18 cellular contexts compared by ENCODE assay signal in the genomic region with DNA sequence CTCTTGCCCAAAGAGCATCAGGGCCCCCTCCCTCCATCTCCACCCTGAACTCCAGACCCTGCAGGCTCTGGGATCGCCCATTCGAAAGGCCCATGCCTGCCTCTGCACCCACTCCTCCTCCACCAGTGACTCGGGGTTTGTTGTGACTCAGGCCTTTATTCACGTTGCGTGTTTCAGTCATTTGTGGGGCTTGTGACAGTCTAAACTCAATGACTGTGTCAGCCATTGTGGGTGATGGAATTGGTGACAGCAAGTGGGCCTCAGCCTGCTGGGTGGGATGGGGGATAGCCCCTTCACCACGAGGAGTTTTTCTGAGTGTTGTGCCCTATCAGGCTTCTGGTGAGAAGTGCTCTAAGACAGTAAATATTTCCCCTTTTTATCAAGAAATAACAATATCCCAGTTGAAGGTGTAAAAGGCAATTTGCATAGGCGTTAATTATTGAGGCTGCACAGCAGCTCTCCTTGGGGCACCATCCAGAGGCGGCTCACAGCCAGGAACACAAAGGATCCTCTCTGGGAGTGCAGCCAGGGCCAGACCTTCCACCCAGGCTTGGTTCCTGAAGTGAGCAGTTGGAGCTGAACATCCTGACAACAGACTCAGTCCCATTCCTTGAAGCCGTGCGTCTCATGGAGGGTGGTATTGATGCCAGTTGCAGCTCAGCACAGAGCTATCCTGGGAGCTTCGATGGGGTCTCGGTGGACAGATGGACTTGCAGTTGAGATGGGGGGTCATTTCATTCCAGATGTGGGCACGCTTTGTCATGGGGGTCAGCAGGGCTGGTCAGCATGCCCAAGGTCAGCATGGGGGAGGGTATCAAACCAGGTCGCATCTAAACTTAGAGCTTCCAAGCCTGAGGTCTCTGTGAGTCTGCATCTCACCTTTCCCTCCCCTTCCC.
DNase-seq lines count a peak whose midpoint lies in the region; ATAC-seq lines count a peak whose summit lies in the region.
"Had no signal": no experiment of that assay in that cellular context is flagged by ENCODE, and none has a peak within 500 bp of the region (broad histone marks: within the 10 kb centered on the region; RNA-seq: fewer than 3 reads in every experiment).

No MANE protein-coding gene starts in this region.

- POLR2A ChIA-PET in activated CD4-positive, alpha-beta T cell treated with anti-CD3 and anti-CD28 coated beads, Interleukin-2, amount 10 ng/mL, durations not matched to agents 7 days and 5 days (lab: Charles Lee) = no interaction called here

- ATAC-seq in HG02610 (IDR thresholded peaks at IDR 0.05; ENCODE audit: unreplicated experiment) = no peak
- ATAC-seq: HepG2 had no signal

- H3K4me3 Mint-ChIP-seq in activated CD4-positive, alpha-beta T cell treated with anti-CD3 and anti-CD28 coated beads, Interleukin-2, amount 10 ng/mL, durations not matched to agents 7 days and 5 days = no peak overlapping the region

- no peaks in the 10 kb centered on the region for H3K36me3 Mint-ChIP-seq in activated CD4-positive, alpha-beta T cell treated with anti-CD3 and anti-CD28 coated beads, Interleukin-2, amount 10 ng/mL, durations not matched to agents 7 days and 5 days (ENCODE audit: low read depth)

- no peaks in the 10 kb centered on the region for H3K27me3 Mint-ChIP-seq in activated CD4-positive, alpha-beta T cell treated with anti-CD3 and anti-CD28 coated beads, Interleukin-2, amount 10 ng/mL, durations not matched to agents 7 days and 5 days

- no peaks in the 10 kb centered on the region for H3K9me3 Mint-ChIP-seq in activated CD4-positive, alpha-beta T cell treated with anti-CD3 and anti-CD28 coated beads, Interleukin-2, amount 10 ng/mL, durations not matched to agents 7 days and 5 days

- H3K27ac Mint-ChIP-seq in activated CD4-positive, alpha-beta T cell treated with anti-CD3 and anti-CD28 coated beads, Interleukin-2, amount 10 ng/mL, durations not matched to agents 7 days and 5 days = no peak overlapping the region

- CTCF ChIA-PET in activated CD4-positive, alpha-beta T cell treated with anti-CD3 and anti-CD28 coated beads, Interleukin-2, amount 10 ng/mL, durations not matched to agents 7 days and 5 days (lab: Charles Lee) = interaction anchor here (1.0 kb wide), 1 partner anchor 20 kb away, joined by 3 read pairs; no protein-coding TSS in a partner anchor

- peak; percentile 15 for DNase-seq in activated CD4-positive, alpha-beta T cell treated with anti-CD3 and anti-CD28 coated beads for 48 hours
- DNase-seq in activated CD4-positive, alpha-beta T cell treated with anti-CD3 and anti-CD28 coated beads, Interleukin-2, amount 10 ng/mL, durations not matched to agents 7 days and 5 days = no peak
- DNase-seq in stimulated activated CD4-positive, alpha-beta T cell treated with anti-CD3 and anti-CD28 coated beads, Interleukin-15, amount 100 ng/mL, for 24 hours = peak; percentile 4
- DNase-seq in stimulated activated CD4-positive, alpha-beta T cell treated with anti-CD3 and anti-CD28 coated beads, Interleukin-4, amount 100 ng/mL, for 4 hours = no peak
- DNase-seq in islet precursor cell = peak; percentile 39
- no peak for DNase-seq in NCI-H446 treated with DMSO at 0.1 percent for 48 hours (lab: John Stamatoyannopoulos, UW)
- DNase-seq in EL = no peak
- DNase-seq: DMS79 treated with DMSO at 0.1 percent for 48 hours, GDM1, H7, KG1, NCI-H1417 treated with DMSO at 0.1 percent for 48 hours, NCI-H2029 treated with DMSO at 0.1 percent for 48 hours, NCI-H2171 treated with DMSO at 0.1 percent for 48 hours, NCI-H774, PC-9 had no signal

- H3K4me1 Mint-ChIP-seq in activated CD4-positive, alpha-beta T cell treated with anti-CD3 and anti-CD28 coated beads, Interleukin-2, amount 10 ng/mL, durations not matched to agents 7 days and 5 days = no peaks in the 10 kb centered on the region

Comparison
In these comparisons a context has a peak if more than half of its experiments do, and no peak if none do; other contexts are left out.
1. DNase-seq: peak in activated CD4-positive, alpha-beta T cell treated with anti-CD3 and anti-CD28 coated beads for 48 hours (single experiment), stimulated activated CD4-positive, alpha-beta T cell treated with anti-CD3 and anti-CD28 coated beads, Interleukin-15, amount 100 ng/mL, for 24 hours (single experiment) and islet precursor cell (single experiment); none in activated CD4-positive, alpha-beta T cell treated with anti-CD3 and anti-CD28 coated beads, Interleukin-2, amount 10 ng/mL, durations not matched to agents 7 days and 5 days (single experiment), stimulated activated CD4-positive, alpha-beta T cell treated with anti-CD3 and anti-CD28 coated beads, Interleukin-4, amount 100 ng/mL, for 4 hours (0 of 2), NCI-H446 treated with DMSO at 0.1 percent for 48 hours (single experiment) and EL (single experiment).